In the genomic region with DNA sequence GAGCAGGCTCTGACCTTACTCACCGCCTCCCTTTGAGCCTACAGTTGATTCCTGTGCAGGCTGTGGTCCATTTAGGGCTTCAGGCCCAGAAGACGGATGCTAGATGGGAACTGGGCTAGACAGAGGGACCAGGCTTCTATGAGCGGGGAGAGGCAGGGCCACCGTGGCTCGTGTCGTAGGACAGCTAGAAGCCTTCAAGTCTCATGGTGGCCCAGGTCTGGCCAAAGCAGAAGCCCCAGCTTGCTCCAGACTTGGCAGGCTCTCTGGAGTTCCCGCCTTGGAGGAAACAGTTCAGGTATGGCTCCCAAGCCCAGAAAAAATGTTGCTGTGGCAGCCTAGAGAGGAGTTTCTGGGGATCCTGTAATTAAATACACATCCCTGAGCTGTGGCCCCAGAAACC, we compare ENCODE assay signal across 26 cellular contexts. TPM values are rescaled to one million over a fixed set of nuclear protein-coding genes. Genes with fewer than 3 reads are reported as not detected.
A peak's percentile ranks its signal among the peaks of the same experiment; 100 is the strongest.
DNase-seq lines count a peak whose midpoint lies in the region; TF ChIP-seq lines count a peak whose summit lies in the region.
"Had no signal": no experiment of that assay in that cellular context is flagged by ENCODE, and none has a peak within 500 bp of the region (broad histone marks: within the 10 kb centered on the region; RNA-seq: fewer than 3 reads in every experiment).

No MANE protein-coding gene starts in this region.

- H3K27me3 ChIP-seq in neuronal stem cell (ENCODE audit: control insufficient read depth in 3 of 3, insufficient read depth in 3 of 3, low read depth in 1 of 3, low read length in 3 of 3) (no peaks in the 10 kb centered on the region), thyroid gland (no peaks in the 10 kb centered on the region)
- H3K27me3 ChIP-seq: BE2C, BLaER1 had no signal

- no peak overlapping the region for H3K9ac ChIP-seq in neuronal stem cell (ENCODE audit: low read depth, low read length, poor library complexity)
- H3K9ac ChIP-seq: BLaER1 had no signal

- no peak for TF ChIP-seq POLR2A in thyroid gland (IDR thresholded peaks at IDR 0.05)

- no peak overlapping the region for H2AK5ac ChIP-seq in neuronal stem cell (ENCODE audit: low read depth, low read length)

- H3K79me1 ChIP-seq in neuronal stem cell (ENCODE audit: low read depth, low read length): peaks cover 4% of the 10 kb centered on the region

- H2BK15ac ChIP-seq in neuronal stem cell (ENCODE audit: low read length): no peak overlapping the region

- H3K4ac ChIP-seq in neuronal stem cell (ENCODE audit: low read length): no peak overlapping the region

- intact Hi-C loops in posterior vena cava (cut with DNase I): no loop called here
- intact Hi-C loops in thyroid gland (cut with DNase I): no loop called here

- no peak overlapping the region for H4K91ac ChIP-seq in neuronal stem cell (ENCODE audit: low read depth, low read length, poor library complexity)

- TF ChIP-seq CTCF in thyroid gland (IDR thresholded peaks at IDR 0.05): no peak

- H3K4me2 ChIP-seq in neuronal stem cell (ENCODE audit: insufficient read depth, low read length, poor library complexity, severe bottlenecking): no peak overlapping the region
- H3K4me2 ChIP-seq: BLaER1 had no signal

- H3K9me3 ChIP-seq in neuronal stem cell (replicated peaks in 1 of 2; ENCODE audit: control insufficient read depth in 2 of 2, insufficient read depth in 1 of 2, low read depth in 1 of 2, low read length in 2 of 2): no peaks in the 10 kb centered on the region
- no peaks in the 10 kb centered on the region for H3K9me3 ChIP-seq in thyroid gland
- H3K9me3 ChIP-seq: BE2C, BLaER1 had no signal

- peak; percentile 71 for DNase-seq in mesenteric fat pad (ENCODE audit: low spot score)
- no peak for DNase-seq in neuronal stem cell (ENCODE audit: low spot score)
- DNase-seq in posterior vena cava (ENCODE audit: low spot score): peak; percentile 47
- no peak for DNase-seq in stimulated activated CD4-positive, alpha-beta T cell treated with anti-CD3 and anti-CD28 coated beads, Interleukin-4, amount 100 ng/mL, for 1 hour
- no peak for DNase-seq in thyroid gland
- DNase-seq: 8988T; ACHN; BE2C; C1 segment of cervical spinal cord; CD4-positive, alpha-beta memory T cell; CD4-positive, CD25-positive, alpha-beta regulatory T cell; CD8-positive, alpha-beta memory T cell; COR-L47; DMS 273 treated with DMSO at 0.1 percent for 48 hours; DMS153; DMS53; DMS79; DND-41; EL; GDM1 had no signal

- no peak overlapping the region for H3K4me3 ChIP-seq in neuronal stem cell (ENCODE audit: low read length in 2 of 2)
- H3K4me3 ChIP-seq in thyroid gland (replicated peaks in 1 of 3): no peak overlapping the region
- H3K4me3 ChIP-seq: BLaER1, GM12878 had no signal

- H2BK5ac ChIP-seq in neuronal stem cell (ENCODE audit: low read length): no peak overlapping the region

- H3K18ac ChIP-seq in neuronal stem cell (ENCODE audit: low read length): peak overlapping the region; percentile 64

- no peak overlapping the region for H2BK12ac ChIP-seq in neuronal stem cell (ENCODE audit: low read length)

- H3K27ac ChIP-seq in neuronal stem cell (replicated peaks; ENCODE audit: low read length): no peak overlapping the region
- H3K27ac ChIP-seq in thyroid gland: no peak overlapping the region
- H3K27ac ChIP-seq: BLaER1 had no signal

- H2BK120ac ChIP-seq in neuronal stem cell (ENCODE audit: low read depth, low read length): no peak overlapping the region

- peaks cover 13 to 16% of the 10 kb centered on the region in 2 donors for H3K4me1 ChIP-seq in neuronal stem cell (ENCODE audit: control insufficient read depth in 2 of 2, insufficient read depth in 1 of 2, low read depth in 1 of 2, low read length in 2 of 2)
- no peaks in the 10 kb centered on the region for H3K4me1 ChIP-seq in thyroid gland
- H3K4me1 ChIP-seq: BE2C had no signal

- H3K36me3 ChIP-seq in neuronal stem cell (replicated peaks in 1 of 2; ENCODE audit: control insufficient read depth in 2 of 2, insufficient read depth in 2 of 2, low read length in 2 of 2) (peaks cover 18 to 40% of the 10 kb centered on the region in 2 donors), thyroid gland (no peaks in the 10 kb centered on the region)
- H3K36me3 ChIP-seq: BE2C, BLaER1 had no signal

- no peak overlapping the region for H4K8ac ChIP-seq in neuronal stem cell (ENCODE audit: low read depth, low read length)

- no peak overlapping the region for H3K23ac ChIP-seq in neuronal stem cell (ENCODE audit: low read depth, low read length, poor library complexity)

- no CpG with 5 or more reads among the region's 7 CpGs for WGBS in neuronal stem cell (ENCODE audit: extremely low coverage in 2 of 2, insufficient read length in 2 of 2, insufficient replicate concordance in 1 of 2), 2 donors
- 92 to 96% methylated on average over 7 of the region's 7 CpGs for WGBS in thyroid gland, 2 donors

- H2AFZ ChIP-seq in neuronal stem cell (ENCODE audit: low read length): no peak overlapping the region

- H3K14ac ChIP-seq in neuronal stem cell (ENCODE audit: low read length): peak overlapping the region; percentile 58

RNA-seq across cellular contexts. Expression of gene NR5A1, which starts 10.9 kb away (rescaled TPM):
- total RNA-seq in mesenteric fat pad: not detected
- polyA plus RNA-seq in neuronal stem cell (2013, experiment 1 of 2): 0.33 TPM
- 0.30 TPM for polyA plus RNA-seq in neuronal stem cell (2013, experiment 2 of 2)
- total RNA-seq in posterior vena cava: under 1 TPM in 1 of 2 donors, not detected in 1; 0.14 TPM
- total RNA-seq in thyroid gland: under 1 TPM in 1 of 4 donors, not detected in 3; 0.40 TPM
- total RNA-seq: A673; CD4-positive, alpha-beta memory T cell; CD4-positive, CD25-positive, alpha-beta regulatory T cell; CD8-positive, alpha-beta memory T cell; Daoy had no signal
- polyA plus RNA-seq: AG04450; CD14-positive monocyte; CD4-positive, alpha-beta memory T cell; CD4-positive, CD25-positive, alpha-beta regulatory T cell; CD8-positive, alpha-beta memory T cell had no signal

Comparison
In these comparisons a context has a peak if more than half of its experiments do, and no peak if none do; other contexts are left out.
1. DNase-seq: peak in mesenteric fat pad (single experiment) and posterior vena cava (single experiment); none in neuronal stem cell (single experiment), stimulated activated CD4-positive, alpha-beta T cell treated with anti-CD3 and anti-CD28 coated beads, Interleukin-4, amount 100 ng/mL, for 1 hour (single experiment) and thyroid gland (0 of 2).